ENCODE assay signal across 2 cellular contexts in genomic region chr6:63154535-63154934, GRCh38.
TF ChIP-seq lines count a peak whose summit lies in the region.

No MANE protein-coding gene starts in this region.

TF ChIP-seq in SK-N-SH, 30 proteins besides CTCF, POLR2A, EP300 and RAD21 (continued from another document):
- TF ChIP-seq MAX (IDR thresholded peaks at IDR 0.05; ENCODE audit: low read depth): no peak
- TF ChIP-seq NFIC (IDR thresholded peaks at IDR 0.05; ENCODE audit: borderline replicate concordance): no peak
- no peak for TF ChIP-seq TCF12 (IDR thresholded peaks at IDR 0.05)
- no peak for TF ChIP-seq YY1 (IDR thresholded peaks at IDR 0.05; ENCODE audit: low read depth)

TF ChIP-seq in SK-N-SH treated with all-trans-retinoic acid at 6 μM for 48 hours, 23 proteins besides CTCF, POLR2A, EP300 and RAD21 (continued from another document):
- TF ChIP-seq CSRNP3 (CRISPR knock-in tag; IDR thresholded peaks at IDR 0.05): no peak
- no peak for TF ChIP-seq ZNF565 (CRISPR knock-in tag; conservative IDR thresholded peaks at IDR 0.05; ENCODE audit: low read depth)
- no peak for TF ChIP-seq ARNTL (CRISPR knock-in tag; IDR thresholded peaks at IDR 0.05; ENCODE audit: borderline replicate concordance, low read depth)
- TF ChIP-seq ESRRG (CRISPR knock-in tag; IDR thresholded peaks at IDR 0.05): no peak
TF ChIP-seq in SK-N-SH treated with all-trans-retinoic acid at 6 μM for 48 hours: peak in this region for 0.
